In genomic region chr5:172089298-172090117, GRCh38 we compare ENCODE assay signal across 1 cellular context.
TF ChIP-seq lines count a peak whose summit lies in the region.

No MANE protein-coding gene starts in this region.

TF ChIP-seq in HepG2, 621 proteins besides CTCF, POLR2A, EP300 and RAD21:
- TF ChIP-seq IKZF1 (IDR thresholded peaks at IDR 0.05) = 0 out of 2 replicates have a peak, but pooled peaks have one; percentile 46
- TF ChIP-seq NFRKB (IDR thresholded peaks at IDR 0.05) = no peak
